1 cellular context compared by ENCODE assay signal in genomic region chr12:3752741-3753486, GRCh38.
TF ChIP-seq lines count a peak whose summit lies in the region.

CRACR2A (minus strand) TSS chr12:3753109; CDS start chr12:3696999, 56,110 bp downstream.

TF ChIP-seq in WTC11, 78 proteins besides CTCF, POLR2A, EP300 and RAD21 (continued from another document):
- TF ChIP-seq RELA (CRISPR knock-in tag; IDR thresholded peaks at IDR 0.05; ENCODE audit: borderline replicate concordance) (peak; percentile 81; the same call in 1 of the 2 replicates), FOXK1 (CRISPR knock-in tag; IDR thresholded peaks at IDR 0.05) (peak; percentile 67; the same call in 1 of the 2 replicates), CREB1 (CRISPR knock-in tag; IDR thresholded peaks at IDR 0.05) (no peak), ATF6 (CRISPR knock-in tag; IDR thresholded peaks at IDR 0.05) (no peak), ZSCAN18 (CRISPR knock-in tag; IDR thresholded peaks at IDR 0.05) (no peak), SMAD4 (CRISPR knock-in tag; IDR thresholded peaks at IDR 0.05) (no peak), USF1 (CRISPR knock-in tag; IDR thresholded peaks at IDR 0.05) (no peak), ZNF263 (CRISPR knock-in tag; IDR thresholded peaks at IDR 0.05; ENCODE audit: low read depth) (0 out of 2 replicates have a peak, but pooled peaks have one; percentile 34), FOXP1 (CRISPR knock-in tag; IDR thresholded peaks at IDR 0.05; ENCODE audit: borderline replicate concordance) (peak; percentile 23), PREB (CRISPR knock-in tag; IDR thresholded peaks at IDR 0.05; ENCODE audit: borderline replicate concordance) (no peak), TCF7 (CRISPR knock-in tag; IDR thresholded peaks at IDR 0.05; ENCODE audit: low read depth) (no peak), CREM (CRISPR knock-in tag; IDR thresholded peaks at IDR 0.05) (peak; percentile 66; the same call in 1 of the 2 replicates)
